ENCODE assay signal across 10 cellular contexts in the genomic region with DNA sequence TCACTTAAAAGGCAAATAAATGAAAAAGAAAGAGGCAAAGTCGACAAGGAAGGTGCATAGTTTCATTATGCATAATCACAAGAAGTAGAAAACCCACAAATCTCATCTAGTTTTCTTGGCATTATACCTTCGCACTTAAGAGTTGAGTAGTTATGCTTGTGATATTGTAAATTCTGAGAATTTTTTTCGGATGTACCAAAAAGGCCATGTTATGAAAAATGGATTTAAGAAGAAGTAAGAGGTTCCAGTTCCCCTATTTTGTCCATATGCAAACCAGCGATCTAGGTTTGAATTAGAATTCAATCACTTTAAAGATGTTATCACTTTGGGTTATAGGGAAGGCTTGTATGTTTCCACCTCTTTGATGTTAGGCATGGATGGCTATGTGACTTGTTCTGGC. TPM values are rescaled to one million over a fixed set of nuclear protein-coding genes. Genes with fewer than 3 reads are reported as not detected.
DNase-seq lines count a peak whose midpoint lies in the region; ATAC-seq lines count a peak whose summit lies in the region.
"Had no signal": no experiment of that assay in that cellular context is flagged by ENCODE, and none has a peak within 500 bp of the region (broad histone marks: within the 10 kb centered on the region; RNA-seq: fewer than 3 reads in every experiment).

No MANE protein-coding gene starts in this region.

- ATAC-seq in GM18502 (IDR thresholded peaks at IDR 0.05; ENCODE audit: poor library complexity, unreplicated experiment) (peak; percentile 89), GM19467 (IDR thresholded peaks at IDR 0.05; ENCODE audit: unreplicated experiment) (peak; percentile 70), HG02885 (IDR thresholded peaks at IDR 0.05; ENCODE audit: poor library complexity, unreplicated experiment) (peak; percentile 88), HG03558 (IDR thresholded peaks at IDR 0.05; ENCODE audit: extremely low read depth, unreplicated experiment) (peak; percentile 84), left lobe of liver (no peak)
- ATAC-seq: HepG2 had no signal

- DNase-seq in ureter (ENCODE audit: low spot score) (no peak), GM19238 (ENCODE audit: insufficient read length, low spot score) (no peak), left lobe of liver (ENCODE audit: low spot score) (no peak), DMS79 treated with DMSO at 0.1 percent for 48 hours (lab: John Stamatoyannopoulos, UW) (no peak)
- DNase-seq: activated CD8-positive, alpha-beta memory T cell treated with anti-CD3 and anti-CD28 coated beads, Interleukin-2, amount 50 U/mL, for 48 hours had no signal

RNA-seq across cellular contexts. Expression of a gene that starts 7.9 kb away (rescaled TPM):
- total RNA-seq in ureter = not detected
- 0.15 TPM for total RNA-seq in left lobe of liver
- total RNA-seq: HepG2 had no signal

RNA-seq across cellular contexts. Expression of a gene that starts 51.4 kb away (rescaled TPM):
- total RNA-seq in ureter (71.3 TPM), left lobe of liver (154 TPM)

RNA-seq across cellular contexts. Expression of a gene that starts 51.5 kb away (rescaled TPM):
- total RNA-seq in ureter (17.2 TPM), left lobe of liver (6.6 TPM)
